1 cellular context compared by ENCODE assay signal in genomic region chr15:41115652-41116115, GRCh38.
TF ChIP-seq lines count a peak whose summit lies in the region.

No MANE protein-coding gene starts in this region.

TF ChIP-seq in GM12878, 131 proteins besides CTCF, POLR2A, EP300 and RAD21 (continued from another document and continues in another):
- TF ChIP-seq ATF3 (IDR thresholded peaks at IDR 0.05; ENCODE audit: borderline replicate concordance, extremely low read depth, low read depth, low read length), result no peak
- no peak for TF ChIP-seq MEF2A (IDR thresholded peaks at IDR 0.05; ENCODE audit: insufficient read depth, low read depth, low read length)
- TF ChIP-seq MTA2 (IDR thresholded peaks at IDR 0.05; ENCODE audit: low read depth), result no peak; the same call in 1 of the 2 replicates
- peak; percentile 26; the same call in 1 of the 2 replicates for TF ChIP-seq CBFB (IDR thresholded peaks at IDR 0.05; ENCODE audit: low read depth)
- TF ChIP-seq STAT1 (conservative IDR thresholded peaks at IDR 0.05), result no peak; the same call in 1 of the 2 replicates
- peak; percentile 90 for TF ChIP-seq RAD51 (IDR thresholded peaks at IDR 0.05)
- TF ChIP-seq STAT3 (IDR thresholded peaks at IDR 0.05; ENCODE audit: low read depth, low read length), result no peak
- no peak; the same call in 1 of the 2 replicates for TF ChIP-seq IKZF1 (conservative IDR thresholded peaks at IDR 0.05)
- no peak for TF ChIP-seq TAF1 (IDR thresholded peaks at IDR 0.05; ENCODE audit: borderline replicate concordance, low read depth, low read length)
- no peak for TF ChIP-seq KDM1A (IDR thresholded peaks at IDR 0.05; ENCODE audit: borderline replicate concordance)
- TF ChIP-seq ZNF622 (IDR thresholded peaks at IDR 0.05), result no peak
- peak; percentile 3; the same call in 1 of the 3 replicates for TF ChIP-seq POU2F2 (IDR thresholded peaks at IDR 0.05; ENCODE audit: borderline replicate concordance, low read depth, low read length)
- TF ChIP-seq POLR2AphosphoS5 (IDR thresholded peaks at IDR 0.05; ENCODE audit: low read length), result peak; percentile 54
- peak; percentile 57; the same call in 1 of the 2 replicates for TF ChIP-seq BACH1 (IDR thresholded peaks at IDR 0.05; ENCODE audit: borderline replicate concordance)
- no peak for TF ChIP-seq ZBTB40 (IDR thresholded peaks at IDR 0.05; ENCODE audit: borderline replicate concordance)
- TF ChIP-seq YY1 (IDR thresholded peaks at IDR 0.05; ENCODE audit: low read depth, low read length), result no peak
- no peak for TF ChIP-seq GATAD2B (conservative IDR thresholded peaks at IDR 0.05; ENCODE audit: low read depth)
- TF ChIP-seq MAX (IDR thresholded peaks at IDR 0.05; ENCODE audit: low read depth, low read length), result peak; percentile 97
- 0 out of 2 replicates have a peak, but pooled peaks have one; percentile 1 for TF ChIP-seq NBN (IDR thresholded peaks at IDR 0.05)
- no peak for TF ChIP-seq TCF3 (IDR thresholded peaks at IDR 0.05; ENCODE audit: borderline replicate concordance, insufficient read depth, low read depth, low read length)
- no peak for TF ChIP-seq ZBTB11 (CRISPR knock-in tag; IDR thresholded peaks at IDR 0.05)
- no peak; the same call in 1 of the 2 replicates for TF ChIP-seq CREB1 (IDR thresholded peaks at IDR 0.05; ENCODE audit: low read depth)
- no peak for TF ChIP-seq JUNB (IDR thresholded peaks at IDR 0.05)
- no peak for TF ChIP-seq JUND (IDR thresholded peaks at IDR 0.05; ENCODE audit: low read depth, low read length)
- TF ChIP-seq SMAD5 (IDR thresholded peaks at IDR 0.05; ENCODE audit: low read depth), result no peak
- TF ChIP-seq PML (IDR thresholded peaks at IDR 0.05; ENCODE audit: low read length), result no peak; the same call in 1 of the 2 replicates
- no peak for TF ChIP-seq PBX3 (IDR thresholded peaks at IDR 0.05; ENCODE audit: insufficient replicate concordance, low read depth, low read length)
- TF ChIP-seq KLF5 (IDR thresholded peaks at IDR 0.05; ENCODE audit: partially characterized antibody), result no peak
- TF ChIP-seq NR2C2 (IDR thresholded peaks at IDR 0.05; ENCODE audit: borderline replicate concordance, control insufficient read depth, insufficient read length, low read depth), result no peak
- no peak for TF ChIP-seq ZBTB33 (IDR thresholded peaks at IDR 0.05)
- TF ChIP-seq E2F4 (IDR thresholded peaks at IDR 0.05; ENCODE audit: low read depth, low read length), result no peak
- TF ChIP-seq NFXL1 (IDR thresholded peaks at IDR 0.05; ENCODE audit: borderline replicate concordance), result no peak
- no peak for TF ChIP-seq POLR2AphosphoS2 (IDR thresholded peaks at IDR 0.05; ENCODE audit: low read depth, low read length)
- no peak for TF ChIP-seq MLLT1 (IDR thresholded peaks at IDR 0.05)
- no peak for TF ChIP-seq TCF7 (IDR thresholded peaks at IDR 0.05; ENCODE audit: borderline replicate concordance)
- TF ChIP-seq ZNF207 (IDR thresholded peaks at IDR 0.05; ENCODE audit: borderline replicate concordance), result no peak
- TF ChIP-seq IRF4 (IDR thresholded peaks at IDR 0.05; ENCODE audit: low read depth, low read length), result no peak
- no peak for TF ChIP-seq RELA (IDR thresholded peaks at IDR 0.05; ENCODE audit: borderline replicate concordance, partially characterized antibody)
- TF ChIP-seq RELB (IDR thresholded peaks at IDR 0.05; ENCODE audit: low read depth), result no peak
- no peak for TF ChIP-seq CBX3 (IDR thresholded peaks at IDR 0.05; ENCODE audit: borderline replicate concordance, low read depth)
- TF ChIP-seq CREM (IDR thresholded peaks at IDR 0.05; ENCODE audit: low read depth), result peak; percentile 55; the same call in 1 of the 2 replicates
- TF ChIP-seq ASH2L (IDR thresholded peaks at IDR 0.05; ENCODE audit: borderline replicate concordance, low read depth), result no peak
- TF ChIP-seq ZNF274 (IDR thresholded peaks at IDR 0.05; ENCODE audit: insufficient read depth, insufficient read length), result no peak
- TF ChIP-seq MYB (IDR thresholded peaks at IDR 0.05; ENCODE audit: borderline replicate concordance, low read depth, low read length), result no peak
